ENCODE assay signal across 24 cellular contexts in the genomic region with DNA sequence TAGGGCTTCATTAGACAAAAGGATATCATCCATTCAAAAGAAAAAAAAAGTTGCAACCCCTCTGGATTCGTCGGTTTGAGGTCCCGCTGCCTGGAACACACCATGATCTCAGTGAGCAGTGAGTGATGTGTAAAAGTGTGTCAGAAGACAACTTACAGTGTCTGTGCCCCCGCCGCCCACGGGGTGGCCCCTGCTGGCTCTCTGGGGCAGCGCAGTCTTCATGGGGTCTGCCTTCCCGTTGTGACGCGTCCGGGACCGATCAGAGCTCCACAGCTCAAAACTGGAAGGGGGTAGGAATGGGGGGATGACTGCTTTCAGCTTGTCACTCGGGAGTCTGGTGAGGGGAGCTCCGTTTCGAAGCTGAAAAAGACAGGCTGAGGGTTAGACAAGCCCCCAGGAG.
"Had no signal": no experiment of that assay in that cellular context is flagged by ENCODE, and none has a peak within 500 bp of the region (broad histone marks: within the 10 kb centered on the region; RNA-seq: fewer than 3 reads in every experiment).

No MANE protein-coding gene starts in this region.

- H3K9me3 Mint-ChIP-seq: activated B cell treated with CpG ODN at 0.5 μM for 24 hours; activated CD4-positive, alpha-beta memory T cell treated with anti-CD3 and anti-CD28 coated beads for 36 hours; activated naive CD8-positive, alpha-beta T cell treated with anti-CD3 and anti-CD28 coated beads for 36 hours; naive B cell; neural crest cell; stimulated activated naive B cell treated with anti-CD40 and anti-IgM and Interleukin-4, amounts not matched to agents 10 μg/mL and 1 μg/mL and 100 μg/mL, for 72 hours had no signal

- H3K27me3 ChIP-seq: breast epithelium, heart right ventricle, left lung, sigmoid colon, uterus had no signal

- H3K27ac ChIP-seq: breast epithelium, heart right ventricle, left lung, sigmoid colon, uterus had no signal

- H3K36me3 ChIP-seq: breast epithelium, uterus had no signal

- H3K4me3 ChIP-seq: breast epithelium, heart right ventricle, left lung, lung, sigmoid colon, smooth muscle cell, uterus had no signal

- DNase-seq: activated B cell treated with CpG ODN at 0.5 μM for 24 hours; activated CD4-positive, alpha-beta memory T cell treated with anti-CD3 and anti-CD28 coated beads for 36 hours; activated CD4-positive, alpha-beta T cell treated with anti-CD3 and anti-CD28 coated beads for 36 hours; activated naive CD4-positive, alpha-beta T cell treated with Interleukin-2 at 50 U/mL for 16 hours; activated naive CD8-positive, alpha-beta T cell treated with anti-CD3 and anti-CD28 coated beads for 36 hours; activated T-cell treated with anti-CD3 and anti-CD28 coated beads, Interleukin-2, amount 50 U/mL, for 48 hours; cortex of kidney; foreskin fibroblast; heart right ventricle; kidney; left lung; naive B cell; sigmoid colon; stimulated activated CD4-positive, alpha-beta T cell treated with anti-CD3 and anti-CD28 coated beads, Interleukin-15, amount 100 ng/mL, for 24 hours; stimulated activated naive B cell treated with anti-CD40 and anti-IgM and Interleukin-4, amounts not matched to agents 10 μg/mL and 1 μg/mL and 100 μg/mL, for 72 hours; T-helper 9 cell; trophoblast cell; uterus had no signal

- H3K27me3 Mint-ChIP-seq: activated B cell treated with CpG ODN at 0.5 μM for 24 hours; activated CD4-positive, alpha-beta memory T cell treated with anti-CD3 and anti-CD28 coated beads for 36 hours; activated CD4-positive, alpha-beta T cell treated with anti-CD3 and anti-CD28 coated beads for 36 hours; activated naive CD8-positive, alpha-beta T cell treated with anti-CD3 and anti-CD28 coated beads for 36 hours; naive B cell; stimulated activated naive B cell treated with anti-CD40 and anti-IgM and Interleukin-4, amounts not matched to agents 10 μg/mL and 1 μg/mL and 100 μg/mL, for 72 hours had no signal

- H3K4me3 Mint-ChIP-seq: activated B cell treated with CpG ODN at 0.5 μM for 24 hours; activated CD4-positive, alpha-beta memory T cell treated with anti-CD3 and anti-CD28 coated beads for 36 hours; activated CD4-positive, alpha-beta T cell treated with anti-CD3 and anti-CD28 coated beads for 36 hours; activated naive CD8-positive, alpha-beta T cell treated with anti-CD3 and anti-CD28 coated beads for 36 hours; neural crest cell; stimulated activated naive B cell treated with anti-CD40 and anti-IgM and Interleukin-4, amounts not matched to agents 10 μg/mL and 1 μg/mL and 100 μg/mL, for 72 hours had no signal

- H3K4me1 ChIP-seq: breast epithelium, heart right ventricle, left lung, sigmoid colon, uterus had no signal

- H3K4me1 Mint-ChIP-seq: activated B cell treated with CpG ODN at 0.5 μM for 24 hours; activated CD4-positive, alpha-beta T cell treated with anti-CD3 and anti-CD28 coated beads for 36 hours; activated naive CD8-positive, alpha-beta T cell treated with anti-CD3 and anti-CD28 coated beads for 36 hours; naive B cell; neural crest cell; stimulated activated naive B cell treated with anti-CD40 and anti-IgM and Interleukin-4, amounts not matched to agents 10 μg/mL and 1 μg/mL and 100 μg/mL, for 72 hours had no signal

- FAIRE-seq: astrocyte, endometrium, kidney had no signal

- ATAC-seq: activated CD4-positive, alpha-beta T cell treated with anti-CD3 and anti-CD28 coated beads for 36 hours; heart right ventricle; left lung; stimulated activated naive B cell treated with anti-CD40 and anti-IgM and Interleukin-4, amounts not matched to agents 10 μg/mL and 1 μg/mL and 100 μg/mL, for 72 hours had no signal

- H3K9me3 ChIP-seq: breast epithelium, heart right ventricle, left lung, sigmoid colon, uterus had no signal

- H3K27ac Mint-ChIP-seq: activated B cell treated with CpG ODN at 0.5 μM for 24 hours; activated CD4-positive, alpha-beta memory T cell treated with anti-CD3 and anti-CD28 coated beads for 36 hours; activated CD4-positive, alpha-beta T cell treated with anti-CD3 and anti-CD28 coated beads for 36 hours; activated naive CD8-positive, alpha-beta T cell treated with anti-CD3 and anti-CD28 coated beads for 36 hours; naive B cell; stimulated activated naive B cell treated with anti-CD40 and anti-IgM and Interleukin-4, amounts not matched to agents 10 μg/mL and 1 μg/mL and 100 μg/mL, for 72 hours had no signal
